21 cellular contexts compared by ENCODE assay signal in the genomic region with DNA sequence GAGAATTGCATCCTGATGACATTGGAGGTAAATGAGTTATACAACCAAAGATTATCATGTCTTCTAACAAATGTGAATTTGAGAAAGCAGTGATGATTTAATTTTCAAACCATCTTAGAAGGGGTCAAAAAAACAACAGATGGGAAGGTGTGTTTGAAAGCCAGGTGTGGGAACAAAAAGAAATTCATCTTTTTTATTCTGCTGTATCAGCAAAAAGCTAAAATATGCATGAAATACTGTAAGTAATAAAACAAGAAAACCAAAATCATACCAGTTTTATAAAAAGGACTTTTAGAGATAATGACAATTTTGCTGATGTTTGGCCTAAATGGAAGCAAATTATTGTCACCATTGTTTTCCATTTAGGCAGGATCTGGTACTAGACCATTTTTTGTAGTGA.
DNase-seq lines count a peak whose midpoint lies in the region; ATAC-seq, FAIRE-seq and TF ChIP-seq lines count a peak whose summit lies in the region.
"Had no signal": no experiment of that assay in that cellular context is flagged by ENCODE, and none has a peak within 500 bp of the region (broad histone marks: within the 10 kb centered on the region; RNA-seq: fewer than 3 reads in every experiment).

No MANE protein-coding gene starts in this region.

- BruUV-seq in IMR-90 (replicated peaks; lab: Mats Ljungman, UMichigan) = no TSS peak

- intact Hi-C loops in IMR-90 (cut with micrococcal nuclease) = loop anchor here (10.0 kb wide), 1 partner anchor 145 kb away; no protein-coding TSS in a partner anchor
- intact Hi-C loops in pancreas (cut with DNase I) = no loop called here

- H3K9ac ChIP-seq in GM23248 = peak overlapping the region; percentile 16; the same call in 1 of the 2 replicates
- no peak overlapping the region for H3K9ac ChIP-seq in IMR-90 (ENCODE audit: low read depth, low read length)
- H3K9ac ChIP-seq: BLaER1 had no signal

- H2AK5ac ChIP-seq in IMR-90 (ENCODE audit: low read depth, low read length) = 0 out of 2 replicates have a peak overlapping the region, but pooled peaks have one; percentile 1

- H3K9me1 ChIP-seq in IMR-90 (ENCODE audit: insufficient read depth, low read length) = peaks cover 14% of the 10 kb centered on the region

- H3K27me3 Mint-ChIP-seq in chondrocyte (ENCODE audit: low read depth) (no peaks in the 10 kb centered on the region), neural crest cell (ENCODE audit: low read depth) (no peaks in the 10 kb centered on the region)
- no peaks in the 10 kb centered on the region for H3K27me3 Mint-ChIP-seq in activated naive CD4-positive, alpha-beta T cell treated with anti-CD3 and anti-CD28 coated beads, Interleukin-2, amount 10 ng/mL, durations not matched to agents 7 days and 5 days
- H3K27me3 Mint-ChIP-seq: B cell; CD4-positive, CD25-positive, alpha-beta regulatory T cell had no signal

- H3K4me3 Mint-ChIP-seq in chondrocyte (ENCODE audit: unreplicated experiment) (no peak overlapping the region), neural crest cell (no peak overlapping the region)
- H3K4me3 Mint-ChIP-seq in activated naive CD4-positive, alpha-beta T cell treated with anti-CD3 and anti-CD28 coated beads, Interleukin-2, amount 10 ng/mL, durations not matched to agents 7 days and 5 days = no peak overlapping the region
- H3K4me3 Mint-ChIP-seq: B cell; CD4-positive, CD25-positive, alpha-beta regulatory T cell; CD8-positive, alpha-beta T cell; H9 had no signal

- H3K4me1 ChIP-seq in GM23248 (ENCODE audit: insufficient read depth) = peaks cover 41% of the 10 kb centered on the region
- peaks cover under 1% of the 10 kb centered on the region; the same call in 1 of the 2 replicates for H3K4me1 ChIP-seq in IMR-90 (ENCODE audit: control insufficient read depth, insufficient read depth, low read length)
- H3K4me1 ChIP-seq in pancreas = no peaks in the 10 kb centered on the region
- H3K4me1 ChIP-seq: Caco-2 had no signal

- H3K27ac ChIP-seq in GM23248 (peak overlapping the region; percentile 37), IMR-90 (ENCODE audit: insufficient read depth, low read length) (no peak overlapping the region), pancreas (no peak overlapping the region)
- H3K27ac ChIP-seq: BLaER1, C4-2B had no signal

- TF ChIP-seq POLR2A in IMR-90 (IDR thresholded peaks at IDR 0.05; ENCODE audit: low read depth, low read length) = no peak
- TF ChIP-seq POLR2A in GM18505 (IDR thresholded peaks at IDR 0.05; ENCODE audit: borderline replicate concordance, extremely low read depth, insufficient read depth, insufficient read length) = no peak

- TF ChIP-seq RAD21 in IMR-90 (IDR thresholded peaks at IDR 0.05; ENCODE audit: low read length) = no peak

- no peak overlapping the region for H2BK15ac ChIP-seq in IMR-90 (ENCODE audit: low read depth, low read length)

- no peak overlapping the region for H2AK9ac ChIP-seq in IMR-90 (replicated peaks; ENCODE audit: low read depth, low read length, poor library complexity)

- H3K27ac Mint-ChIP-seq in chondrocyte (ENCODE audit: unreplicated experiment) (peak overlapping the region; percentile 66), neural crest cell (ENCODE audit: unreplicated experiment) (peak overlapping the region; percentile 29)
- no peak overlapping the region for H3K27ac Mint-ChIP-seq in activated naive CD4-positive, alpha-beta T cell treated with anti-CD3 and anti-CD28 coated beads, Interleukin-2, amount 10 ng/mL, durations not matched to agents 7 days and 5 days
- H3K27ac Mint-ChIP-seq: B cell; CD4-positive, CD25-positive, alpha-beta regulatory T cell; CD8-positive, alpha-beta T cell; H9 had no signal

- DNase-seq in GM23248 = no peak
- DNase-seq in IMR-90 = no peak
- DNase-seq in chondrocyte (ENCODE audit: low spot score) = no peak
- DNase-seq in neural crest cell (ENCODE audit: low read depth, low spot score) = no peak
- no peak for DNase-seq in pancreas
- DNase-seq in activated naive CD4-positive, alpha-beta T cell treated with anti-CD3 and anti-CD28 coated beads, Interleukin-2, amount 10 ng/mL, durations not matched to agents 7 days and 5 days = no peak
- DNase-seq in stimulated activated CD8-positive, alpha-beta memory T cell treated with anti-CD3 and anti-CD28 coated beads, Interleukin-4, amount 100 ng/mL, for 48 hours = no peak
- DNase-seq: Caco-2; CD4-positive, CD25-positive, alpha-beta regulatory T cell; CD8-positive, alpha-beta T cell; DMS153; DND-41; H9 had no signal

- no peaks in the 10 kb centered on the region for H4K20me1 ChIP-seq in GM23248 (ENCODE audit: insufficient read depth)
- no peaks in the 10 kb centered on the region for H4K20me1 ChIP-seq in IMR-90 (ENCODE audit: insufficient read depth, low read length)
- H4K20me1 ChIP-seq: BLaER1 had no signal

- no peaks in the 10 kb centered on the region for H3K9me2 ChIP-seq in GM23248 (ENCODE audit: insufficient read depth)

- H3K9me3 Mint-ChIP-seq in chondrocyte (ENCODE audit: low read depth) (no peaks in the 10 kb centered on the region), neural crest cell (no peaks in the 10 kb centered on the region)
- H3K9me3 Mint-ChIP-seq in activated naive CD4-positive, alpha-beta T cell treated with anti-CD3 and anti-CD28 coated beads, Interleukin-2, amount 10 ng/mL, durations not matched to agents 7 days and 5 days = no peaks in the 10 kb centered on the region
- H3K9me3 Mint-ChIP-seq: CD4-positive, CD25-positive, alpha-beta regulatory T cell; CD8-positive, alpha-beta T cell; H9 had no signal

- H4K8ac ChIP-seq in IMR-90 (ENCODE audit: low read depth in 2 of 2, low read length in 2 of 2) = no peak overlapping the region

- no peak overlapping the region for H3K4ac ChIP-seq in IMR-90 (ENCODE audit: low read depth, low read length)

- TF ChIP-seq CTCF in IMR-90 (conservative IDR thresholded peaks at IDR 0.05; ENCODE audit: low read depth, low read length) (no peak), chondrocyte (IDR thresholded peaks at IDR 0.05) (no peak), neural crest cell (conservative IDR thresholded peaks at IDR 0.05) (no peak), pancreas (IDR thresholded peaks at IDR 0.05) (no peak)

- in situ Hi-C loops in GM23248 (cut with MboI) (no loop called here), IMR-90 (cut with MboI; ENCODE audit: low sequenced_read_pairs) (no loop called here)

- H3K4me3 ChIP-seq in GM23248 (no peak overlapping the region), IMR-90 (ENCODE audit: insufficient read depth, low read depth, low read length) (no peak overlapping the region), pancreas (no peak overlapping the region)
- H3K4me3 ChIP-seq: BLaER1, GM12878 had no signal

- H3K79me1 ChIP-seq in IMR-90 (ENCODE audit: low read depth in 1 of 2, low read length in 2 of 2) = peaks cover 0 to 19% of the 10 kb centered on the region in 2 experiments; a peak in 3 of 4 replicates

- H3K79me2 ChIP-seq in GM23248 (ENCODE audit: insufficient read depth) = peaks cover 77% of the 10 kb centered on the region

- peaks cover 70% of the 10 kb centered on the region for H3K36me3 Mint-ChIP-seq in chondrocyte (ENCODE audit: low read depth)
- H3K36me3 Mint-ChIP-seq in neural crest cell (ENCODE audit: low read depth) = peaks cover 6% of the 10 kb centered on the region
- no peaks in the 10 kb centered on the region for H3K36me3 Mint-ChIP-seq in activated naive CD4-positive, alpha-beta T cell treated with anti-CD3 and anti-CD28 coated beads, Interleukin-2, amount 10 ng/mL, durations not matched to agents 7 days and 5 days
- H3K36me3 Mint-ChIP-seq: CD4-positive, CD25-positive, alpha-beta regulatory T cell; CD8-positive, alpha-beta T cell had no signal

- no peak overlapping the region for H2BK20ac ChIP-seq in IMR-90 (ENCODE audit: low read depth, low read length)

- H4K5ac ChIP-seq in IMR-90 (ENCODE audit: low read depth, low read length) = 0 out of 2 replicates have a peak overlapping the region, but pooled peaks have one; percentile 34

- dilution Hi-C loops in IMR-90 (cut with HindIII; ENCODE audit: low sequenced_read_pairs, unreplicated experiment) = no loop called here

- peak overlapping the region; percentile 51; the same call in 1 of the 2 replicates for H3K18ac ChIP-seq in IMR-90 (ENCODE audit: low read depth, low read length)

- H2BK120ac ChIP-seq in IMR-90 (ENCODE audit: low read depth, low read length) = no peak overlapping the region

- 0 out of 2 replicates have a peak overlapping the region, but pooled peaks have one; percentile 2 for H3K23ac ChIP-seq in IMR-90 (ENCODE audit: low read depth, low read length)

- no peak for FAIRE-seq in pancreas (lab: Jason Lieb, UNC)
- FAIRE-seq: G401.6, GM18507 had no signal

- no peaks in the 10 kb centered on the region for H3K9me3 ChIP-seq in GM23248 (ENCODE audit: low read depth)
- H3K9me3 ChIP-seq in IMR-90 (ENCODE audit: control insufficient read depth, insufficient read depth, low read length) = no peaks in the 10 kb centered on the region
- H3K9me3 ChIP-seq in pancreas = no peaks in the 10 kb centered on the region
- H3K9me3 ChIP-seq: BLaER1, Caco-2 had no signal

- H3F3A ChIP-seq in GM23248 (ENCODE audit: insufficient read depth) = peaks cover 98% of the 10 kb centered on the region

- POLR2A ChIA-PET in IMR-90 (lab: Charles Lee; ENCODE audit: unreplicated experiment) = no interaction called here

- no peak overlapping the region for H3K56ac ChIP-seq in IMR-90 (ENCODE audit: extremely low read depth, insufficient read depth, low read length)

- ATAC-seq in IMR-90 (ENCODE audit: low read depth) (no peak), pancreas (no peak), GM18505 (IDR thresholded peaks at IDR 0.05; ENCODE audit: unreplicated experiment) (no peak)
- ATAC-seq: CD8-positive, alpha-beta T cell; HCT116 had no signal

- no peak overlapping the region for H2AFZ ChIP-seq in GM23248
- no peak overlapping the region for H2AFZ ChIP-seq in IMR-90 (replicated peaks; ENCODE audit: low read length, poor library complexity)

- no peak overlapping the region for H3K4me2 ChIP-seq in GM23248 (ENCODE audit: unreplicated experiment)
- H3K4me2 ChIP-seq in IMR-90 (ENCODE audit: low read depth, low read length) = no peak overlapping the region
- H3K4me2 ChIP-seq: BLaER1 had no signal

- no peak overlapping the region for H2BK5ac ChIP-seq in IMR-90 (ENCODE audit: low read depth, low read length, poor library complexity, severe bottlenecking)

- CTCF ChIA-PET in IMR-90 (lab: Yijun Ruan, JAX) = no interaction called here
- CTCF ChIA-PET in activated naive CD4-positive, alpha-beta T cell treated with anti-CD3 and anti-CD28 coated beads, Interleukin-2, amount 10 ng/mL, durations not matched to agents 7 days and 5 days (lab: Charles Lee) = no interaction called here

- H3K27me3 ChIP-seq in GM23248 (replicated peaks; ENCODE audit: insufficient read depth) (no peaks in the 10 kb centered on the region), IMR-90 (ENCODE audit: control insufficient read depth, insufficient read depth, low read length) (no peaks in the 10 kb centered on the region), pancreas (no peaks in the 10 kb centered on the region)
- H3K27me3 ChIP-seq: BLaER1 had no signal

- H3K4me1 Mint-ChIP-seq in chondrocyte (ENCODE audit: low read depth) = peaks cover 32% of the 10 kb centered on the region
- H3K4me1 Mint-ChIP-seq in neural crest cell = no peaks in the 10 kb centered on the region
- H3K4me1 Mint-ChIP-seq in activated naive CD4-positive, alpha-beta T cell treated with anti-CD3 and anti-CD28 coated beads, Interleukin-2, amount 10 ng/mL, durations not matched to agents 7 days and 5 days = no peaks in the 10 kb centered on the region
- H3K4me1 Mint-ChIP-seq: B cell; CD4-positive, CD25-positive, alpha-beta regulatory T cell; H9 had no signal

- H3K14ac ChIP-seq in IMR-90 (replicated peaks; ENCODE audit: low read depth, low read length) = no peak overlapping the region

- H4K91ac ChIP-seq in IMR-90 (ENCODE audit: insufficient read depth, low read depth, low read length) = no peak overlapping the region

- peaks cover 100% of the 10 kb centered on the region for H3K36me3 ChIP-seq in GM23248 (ENCODE audit: low read depth)
- H3K36me3 ChIP-seq in IMR-90 (ENCODE audit: control insufficient read depth, insufficient read depth, low read length) = peaks cover 39% of the 10 kb centered on the region
- no peaks in the 10 kb centered on the region for H3K36me3 ChIP-seq in pancreas
- H3K36me3 ChIP-seq: BLaER1 had no signal
